9 cellular contexts compared by ENCODE assay signal in the genomic region with DNA sequence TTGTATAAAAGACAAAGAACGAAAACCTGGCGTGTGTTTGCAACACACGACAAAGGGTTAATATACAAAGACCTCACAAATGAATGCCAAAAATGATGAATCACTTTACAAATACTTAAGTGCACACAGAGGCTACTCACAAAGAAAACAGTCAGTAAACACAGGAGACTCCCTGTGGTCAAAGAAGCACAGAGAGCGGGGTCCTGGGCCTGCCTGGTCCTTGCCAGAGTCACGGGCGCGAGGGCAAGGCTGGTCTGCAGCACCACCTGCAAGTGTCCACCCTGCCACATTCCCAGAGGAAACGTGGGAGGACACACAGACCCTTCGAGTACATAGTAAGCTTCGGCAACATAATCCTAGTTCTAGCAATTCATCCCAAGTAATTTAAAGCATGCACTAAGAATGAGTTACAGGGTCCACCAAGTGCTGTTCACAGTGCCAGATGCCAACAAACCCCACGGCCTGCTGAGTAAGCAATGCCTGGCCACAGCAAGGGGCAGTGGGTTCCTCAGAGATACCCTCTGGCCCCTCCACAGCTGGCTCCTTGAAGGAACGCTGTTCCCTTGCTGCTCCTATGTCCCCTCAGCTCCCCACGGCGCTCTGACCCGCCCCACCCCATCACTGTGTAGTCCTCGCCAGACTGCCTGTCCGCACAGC. TPM values are rescaled to one million over a fixed set of nuclear protein-coding genes. Genes with fewer than 3 reads are reported as not detected.
DNase-seq lines count a peak whose midpoint lies in the region; ATAC-seq and TF ChIP-seq lines count a peak whose summit lies in the region.
"Had no signal": no experiment of that assay in that cellular context is flagged by ENCODE, and none has a peak within 500 bp of the region (broad histone marks: within the 10 kb centered on the region; RNA-seq: fewer than 3 reads in every experiment).

No MANE protein-coding gene starts in this region.

- no TSS peak for BruUV-seq in PC-9 (replicated peaks; lab: Mats Ljungman, UMichigan)

- peak overlapping the region; percentile 68 for H3K4me2 ChIP-seq in PC-9

- H3K4me3 ChIP-seq in PC-9, result peak overlapping the region; percentile 40; the same call in 1 of the 2 replicates
- H3K4me3 ChIP-seq in effector memory CD4-positive, alpha-beta T cell (ENCODE audit: insufficient read depth, low read depth, low read length, poor library complexity, severe bottlenecking), result no peak overlapping the region

- CTCF ChIA-PET in PC-9 (lab: Charles Lee), result no interaction called here

- peaks cover 17% of the 10 kb centered on the region for H3K36me3 Mint-ChIP-seq in activated naive CD8-positive, alpha-beta T cell treated with anti-CD3 and anti-CD28 coated beads for 36 hours

- H2AFZ ChIP-seq in PC-9, result no peak overlapping the region

- H3K36me3 ChIP-seq in PC-9 (ENCODE audit: low read depth), result no peaks in the 10 kb centered on the region
- peaks cover 22% of the 10 kb centered on the region for H3K36me3 ChIP-seq in effector memory CD4-positive, alpha-beta T cell (ENCODE audit: control insufficient read depth, insufficient read depth, low read length)

- peaks cover 30% of the 10 kb centered on the region for H3F3A ChIP-seq in PC-9 (ENCODE audit: insufficient read depth, low read depth)

- H3K4me3 Mint-ChIP-seq in activated naive CD8-positive, alpha-beta T cell treated with anti-CD3 and anti-CD28 coated beads for 36 hours, result no peak overlapping the region

- peak; percentile 96 for DNase-seq in ELR (ENCODE audit: low read depth)
- DNase-seq in PC-9, result peak; percentile 79 to 84
- DNase-seq in epidermal melanocyte (ENCODE audit: insufficient read length, low spot score), result peak; percentile 71
- DNase-seq in sciatic nerve (ENCODE audit: low spot score), result no peak
- no peak for DNase-seq in activated naive CD8-positive, alpha-beta T cell treated with anti-CD3 and anti-CD28 coated beads for 36 hours
- no peak for DNase-seq in effector memory CD4-positive, alpha-beta T cell
- DNase-seq: aorta had no signal

- POLR2A ChIA-PET in PC-9 (lab: Charles Lee; ENCODE audit: unreplicated experiment), result interaction anchor here (0.6 kb wide), 1 partner anchor 91 kb away, joined by 8 read pairs; no protein-coding TSS in a partner anchor

- no peaks in the 10 kb centered on the region for H3K9me3 ChIP-seq in PC-9 (ENCODE audit: insufficient read depth, low read depth)
- H3K9me3 ChIP-seq in effector memory CD4-positive, alpha-beta T cell (ENCODE audit: control insufficient read depth, low read length), result no peaks in the 10 kb centered on the region

- peaks cover 8% of the 10 kb centered on the region for H3K4me1 Mint-ChIP-seq in activated naive CD8-positive, alpha-beta T cell treated with anti-CD3 and anti-CD28 coated beads for 36 hours

- H3K27me3 Mint-ChIP-seq in activated naive CD8-positive, alpha-beta T cell treated with anti-CD3 and anti-CD28 coated beads for 36 hours, result no peaks in the 10 kb centered on the region

- H4K20me1 ChIP-seq in PC-9 (ENCODE audit: insufficient read depth), result peaks cover 14% of the 10 kb centered on the region

- no peaks in the 10 kb centered on the region for H3K9me3 Mint-ChIP-seq in activated naive CD8-positive, alpha-beta T cell treated with anti-CD3 and anti-CD28 coated beads for 36 hours

- H3K79me2 ChIP-seq in PC-9 (ENCODE audit: low read depth), result peaks cover 28% of the 10 kb centered on the region; the same call in 1 of the 2 replicates

- H3K4me1 ChIP-seq in PC-9 (replicated peaks; ENCODE audit: insufficient read depth), result peaks cover 33% of the 10 kb centered on the region
- no peaks in the 10 kb centered on the region for H3K4me1 ChIP-seq in effector memory CD4-positive, alpha-beta T cell (ENCODE audit: control insufficient read depth, insufficient read depth, low read length, poor library complexity, severe bottlenecking)

- intact Hi-C loops in PC-9 (cut with micrococcal nuclease; ENCODE audit: unreplicated experiment), result loop anchor here (1.0 to 2.0 kb wide), 3 partner anchors 9 to 58 kb away; no protein-coding TSS in a partner anchor
- intact Hi-C loops in sciatic nerve (cut with DNase I), result no loop called here

- peak overlapping the region; percentile 64 for H3K27ac ChIP-seq in PC-9
- no peak overlapping the region for H3K27ac ChIP-seq in effector memory CD4-positive, alpha-beta T cell (ENCODE audit: insufficient read depth, low read length, poor library complexity, severe bottlenecking)

- H3K27ac Mint-ChIP-seq in activated naive CD8-positive, alpha-beta T cell treated with anti-CD3 and anti-CD28 coated beads for 36 hours, result no peak overlapping the region

- H3K9me2 ChIP-seq in PC-9 (ENCODE audit: insufficient read depth), result no peaks in the 10 kb centered on the region

- no peaks in the 10 kb centered on the region for H3K27me3 ChIP-seq in PC-9 (ENCODE audit: insufficient read depth, low read depth)
- H3K27me3 ChIP-seq in effector memory CD4-positive, alpha-beta T cell (replicated peaks; ENCODE audit: control insufficient read depth, insufficient read depth, low read length, poor library complexity, severe bottlenecking), result no peaks in the 10 kb centered on the region

- TF ChIP-seq CTCF in PC-9 (conservative IDR thresholded peaks at IDR 0.05), result no peak

- ATAC-seq in sciatic nerve (peak; percentile 52), GM19452 (IDR thresholded peaks at IDR 0.05; ENCODE audit: unreplicated experiment) (no peak), HG02970 (IDR thresholded peaks at IDR 0.05; ENCODE audit: low FRiP score, unreplicated experiment) (no peak)

RNA-seq across cellular contexts. Expression of a gene that starts 24.6 kb away (rescaled TPM):
- total RNA-seq in PC-9 (2021) (34.0 and 43.8 TPM in 2 replicates), sciatic nerve (20.0 TPM)
- 10 to 100 TPM; 48.1 to 51.1 TPM for total RNA-seq in activated naive CD8-positive, alpha-beta T cell treated with anti-CD3 and anti-CD28 coated beads for 36 hours

RNA-seq across cellular contexts. Expression of a gene that starts 48.6 kb away (rescaled TPM):
- total RNA-seq in PC-9 (2021), result 4.3 and 11.5 TPM in 2 replicates
- total RNA-seq in sciatic nerve, result 1.6 TPM
- total RNA-seq in activated naive CD8-positive, alpha-beta T cell treated with anti-CD3 and anti-CD28 coated beads for 36 hours, result under 1 TPM; 0.29 to 0.36 TPM

Comparison
In these comparisons a context has a peak if more than half of its experiments do, and no peak if none do; other contexts are left out.
1. DNase-seq: peak in ELR (single experiment), PC-9 (2 of 2) and epidermal melanocyte (single experiment); none in sciatic nerve (single experiment), activated naive CD8-positive, alpha-beta T cell treated with anti-CD3 and anti-CD28 coated beads for 36 hours (single experiment) and effector memory CD4-positive, alpha-beta T cell (0 of 3).